In genomic region chrX:74251006-74251930, GRCh38 we compare ENCODE assay signal across 9 cellular contexts. TPM values are rescaled to one million over a fixed set of nuclear protein-coding genes. Genes with fewer than 3 reads are reported as not detected.
DNase-seq lines count a peak whose midpoint lies in the region; ATAC-seq and TF ChIP-seq lines count a peak whose summit lies in the region.
"Had no signal": no experiment of that assay in that cellular context is flagged by ENCODE, and none has a peak within 500 bp of the region (broad histone marks: within the 10 kb centered on the region; RNA-seq: fewer than 3 reads in every experiment).

No MANE protein-coding gene starts in this region.

- intact Hi-C loops in MCF 10A (cut with micrococcal nuclease): no loop called here

- no peaks in the 10 kb centered on the region for H3K27me3 ChIP-seq in HL-60 (ENCODE audit: insufficient read depth, poor library complexity, severe bottlenecking)

- CTCF ChIA-PET in MCF 10A (lab: Yijun Ruan, JAX): no interaction called here

- no peak overlapping the region for H3K4me3 Mint-ChIP-seq in MCF 10A (ENCODE audit: unreplicated experiment)

- peaks cover 73% of the 10 kb centered on the region for H3K27me3 Mint-ChIP-seq in MCF 10A (ENCODE audit: insufficient read depth, unreplicated experiment)

- H3K9me3 Mint-ChIP-seq in MCF 10A (ENCODE audit: unreplicated experiment): no peaks in the 10 kb centered on the region

- ATAC-seq in GM21381 (IDR thresholded peaks at IDR 0.05; ENCODE audit: unreplicated experiment) (no peak), HG03342 (IDR thresholded peaks at IDR 0.05; ENCODE audit: unreplicated experiment) (no peak), HG03097 (IDR thresholded peaks at IDR 0.05; ENCODE audit: low FRiP score, unreplicated experiment) (no peak)

- POLR2A ChIA-PET in MCF 10A (lab: Yijun Ruan, JAX): interaction anchor here (0.6 to 1.2 kb wide), 2 partner anchors 41 to 924 kb away, joined by 3 to 5 read pairs; no protein-coding TSS in a partner anchor

- DNase-seq in HL-60 (ENCODE audit: low read depth in 1 of 2, low spot score in 1 of 2) (peak; percentile 45 to 87), MCF 10A (ENCODE audit: unreplicated experiment) (peak; percentile 56), kidney tubule cell (ENCODE audit: low spot score) (peak; percentile 9)
- DNase-seq in activated CD8-positive, alpha-beta memory T cell treated with anti-CD3 and anti-CD28 coated beads for 24 hours: no peak
- DNase-seq: anterior cingulate cortex had no signal

- H3K27ac ChIP-seq in 22Rv1: peak overlapping the region; percentile 72
- peak overlapping the region; percentile 75 for H3K27ac ChIP-seq in HL-60 (replicated peaks)

- no peak overlapping the region for H3K4me3 ChIP-seq in HL-60 (replicated peaks; ENCODE audit: insufficient read depth, low read length)

- H3K4me1 Mint-ChIP-seq in MCF 10A (ENCODE audit: insufficient read depth, unreplicated experiment): no peaks in the 10 kb centered on the region

- TF ChIP-seq CTCF in 22Rv1 (IDR thresholded peaks at IDR 0.05) (no peak), HL-60 (IDR thresholded peaks at IDR 0.05; ENCODE audit: insufficient read depth, low read length) (no peak), MCF 10A (IDR thresholded peaks at IDR 0.05; ENCODE audit: unreplicated experiment) (no peak)

- peaks cover 36% of the 10 kb centered on the region for H3K36me3 Mint-ChIP-seq in MCF 10A (ENCODE audit: insufficient read depth, unreplicated experiment)

- BruUV-seq in MCF 10A (replicated peaks; lab: Mats Ljungman, UMichigan): no TSS peak

- H3K27ac Mint-ChIP-seq in MCF 10A (ENCODE audit: low read depth, unreplicated experiment): peak overlapping the region; percentile 52

RNA-seq across cellular contexts. Expression of gene ZCCHC13, which starts 52.7 kb away (rescaled TPM):
- total RNA-seq in MCF 10A (2022): not detected in 2 replicates
